In the genomic region with DNA sequence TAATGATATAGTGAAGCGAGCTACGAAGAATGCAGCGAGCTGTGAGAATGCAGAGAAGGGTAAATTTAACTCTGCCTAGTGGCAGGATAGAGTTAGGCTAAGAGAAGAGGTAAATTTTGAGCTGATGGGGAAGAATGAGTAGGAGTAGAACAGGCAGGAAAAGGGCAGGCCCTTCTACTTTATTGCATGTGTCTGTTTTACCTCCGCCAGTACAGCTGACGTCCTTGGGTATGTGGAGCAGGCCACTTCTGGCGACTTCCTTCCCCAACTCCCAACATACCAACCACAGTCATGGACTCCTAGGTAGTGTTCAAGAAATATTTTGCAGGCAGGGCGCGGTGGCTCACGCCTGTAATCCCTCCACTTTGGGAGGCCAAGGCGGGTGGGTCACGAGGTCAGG, we compare ENCODE assay signal across 2 cellular contexts.
TF ChIP-seq lines count a peak whose summit lies in the region.

No MANE protein-coding gene starts in this region.

TF ChIP-seq in GM23338, 12 proteins besides CTCF, POLR2A, EP300 and RAD21 (continues in another document):
- TF ChIP-seq EZH2phosphoT487 (IDR thresholded peaks at IDR 0.05; ENCODE audit: unreplicated experiment) (no peak), NANOG (IDR thresholded peaks at IDR 0.05; ENCODE audit: borderline replicate concordance) (no peak), POLR2AphosphoS5 (IDR thresholded peaks at IDR 0.05; ENCODE audit: low read depth) (no peak), ZNF331 (CRISPR knock-in tag; IDR thresholded peaks at IDR 0.05; ENCODE audit: low read depth) (no peak), ZNF462 (CRISPR knock-in tag; IDR thresholded peaks at IDR 0.05) (no peak), JUNB (IDR thresholded peaks at IDR 0.05; ENCODE audit: unreplicated experiment) (no peak), CREB1 (CRISPR knock-in tag; IDR thresholded peaks at IDR 0.05; ENCODE audit: low read depth) (no peak), STAT1 (IDR thresholded peaks at IDR 0.05; ENCODE audit: unreplicated experiment) (no peak), ZNF114 (CRISPR knock-in tag; IDR thresholded peaks at IDR 0.05) (no peak), EZH2 (IDR thresholded peaks at IDR 0.05; ENCODE audit: low read depth, unreplicated experiment) (no peak)
- TF ChIP-seq, protein P1, sequence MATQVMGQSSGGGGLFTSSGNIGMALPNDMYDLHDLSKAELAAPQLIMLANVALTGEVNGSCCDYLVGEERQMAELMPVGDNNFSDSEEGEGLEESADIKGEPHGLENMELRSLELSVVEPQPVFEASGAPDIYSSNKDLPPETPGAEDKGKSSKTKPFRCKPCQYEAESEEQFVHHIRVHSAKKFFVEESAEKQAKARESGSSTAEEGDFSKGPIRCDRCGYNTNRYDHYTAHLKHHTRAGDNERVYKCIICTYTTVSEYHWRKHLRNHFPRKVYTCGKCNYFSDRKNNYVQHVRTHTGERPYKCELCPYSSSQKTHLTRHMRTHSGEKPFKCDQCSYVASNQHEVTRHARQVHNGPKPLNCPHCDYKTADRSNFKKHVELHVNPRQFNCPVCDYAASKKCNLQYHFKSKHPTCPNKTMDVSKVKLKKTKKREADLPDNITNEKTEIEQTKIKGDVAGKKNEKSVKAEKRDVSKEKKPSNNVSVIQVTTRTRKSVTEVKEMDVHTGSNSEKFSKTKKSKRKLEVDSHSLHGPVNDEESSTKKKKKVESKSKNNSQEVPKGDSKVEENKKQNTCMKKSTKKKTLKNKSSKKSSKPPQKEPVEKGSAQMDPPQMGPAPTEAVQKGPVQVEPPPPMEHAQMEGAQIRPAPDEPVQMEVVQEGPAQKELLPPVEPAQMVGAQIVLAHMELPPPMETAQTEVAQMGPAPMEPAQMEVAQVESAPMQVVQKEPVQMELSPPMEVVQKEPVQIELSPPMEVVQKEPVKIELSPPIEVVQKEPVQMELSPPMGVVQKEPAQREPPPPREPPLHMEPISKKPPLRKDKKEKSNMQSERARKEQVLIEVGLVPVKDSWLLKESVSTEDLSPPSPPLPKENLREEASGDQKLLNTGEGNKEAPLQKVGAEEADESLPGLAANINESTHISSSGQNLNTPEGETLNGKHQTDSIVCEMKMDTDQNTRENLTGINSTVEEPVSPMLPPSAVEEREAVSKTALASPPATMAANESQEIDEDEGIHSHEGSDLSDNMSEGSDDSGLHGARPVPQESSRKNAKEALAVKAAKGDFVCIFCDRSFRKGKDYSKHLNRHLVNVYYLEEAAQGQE (IDR thresholded peaks at IDR 0.05; ENCODE audit: unreplicated experiment): no peak

TF ChIP-seq in H1, 55 proteins besides CTCF, POLR2A, EP300 and RAD21:
- no peak for TF ChIP-seq HDAC6 (IDR thresholded peaks at IDR 0.05; ENCODE audit: low read depth, low read length)
- TF ChIP-seq JUND (IDR thresholded peaks at IDR 0.05; ENCODE audit: low read length): no peak
- TF ChIP-seq RBBP5 (IDR thresholded peaks at IDR 0.05; ENCODE audit: borderline replicate concordance, low read depth, low read length): no peak
- TF ChIP-seq, protein P2, sequence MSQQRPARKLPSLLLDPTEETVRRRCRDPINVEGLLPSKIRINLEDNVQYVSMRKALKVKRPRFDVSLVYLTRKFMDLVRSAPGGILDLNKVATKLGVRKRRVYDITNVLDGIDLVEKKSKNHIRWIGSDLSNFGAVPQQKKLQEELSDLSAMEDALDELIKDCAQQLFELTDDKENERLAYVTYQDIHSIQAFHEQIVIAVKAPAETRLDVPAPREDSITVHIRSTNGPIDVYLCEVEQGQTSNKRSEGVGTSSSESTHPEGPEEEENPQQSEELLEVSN (IDR thresholded peaks at IDR 0.05): no peak
- no peak for TF ChIP-seq POLR2AphosphoS5 (IDR thresholded peaks at IDR 0.05; ENCODE audit: low read depth, low read length)
- no peak for TF ChIP-seq KDM5A (IDR thresholded peaks at IDR 0.05; ENCODE audit: low read length)
- TF ChIP-seq YY1 (IDR thresholded peaks at IDR 0.05; ENCODE audit: low read depth, low read length): no peak
- TF ChIP-seq TBP (IDR thresholded peaks at IDR 0.05; ENCODE audit: low read depth, low read length): no peak
- no peak for TF ChIP-seq BACH1 (IDR thresholded peaks at IDR 0.05; ENCODE audit: low read length)
- TF ChIP-seq GTF2F1 (IDR thresholded peaks at IDR 0.05; ENCODE audit: borderline replicate concordance, low read depth, low read length): no peak
- TF ChIP-seq CHD2 (IDR thresholded peaks at IDR 0.05; ENCODE audit: low read length): no peak
- TF ChIP-seq SP2 (IDR thresholded peaks at IDR 0.05; ENCODE audit: low read length): no peak
- no peak for TF ChIP-seq PHF8 (conservative IDR thresholded peaks at IDR 0.05; ENCODE audit: low read depth, low read length)
- no peak for TF ChIP-seq TAF1 (IDR thresholded peaks at IDR 0.05; ENCODE audit: low read depth, low read length)
- no peak for TF ChIP-seq CHD7 (IDR thresholded peaks at IDR 0.05; ENCODE audit: insufficient replicate concordance, low read length)
- TF ChIP-seq KDM4A (IDR thresholded peaks at IDR 0.05; ENCODE audit: low read depth, low read length, severe bottlenecking): no peak
